Comparison of ENCODE assay signal across 8 cellular contexts in genomic region chr1:51616903-51617708, GRCh38. TPM values are rescaled to one million over a fixed set of nuclear protein-coding genes. Genes with fewer than 3 reads are reported as not detected.
DNase-seq lines count a peak whose midpoint lies in the region; ATAC-seq and TF ChIP-seq lines count a peak whose summit lies in the region.

Gene OSBPL9, plus strand, starts transcription at chr1:51617092. Its CDS starts 19 bp downstream, at chr1:51617111.

- H3K27me3 Mint-ChIP-seq in activated naive CD8-positive, alpha-beta T cell: no peaks in the 10 kb centered on the region
- peaks cover 8% of the 10 kb centered on the region for H3K27me3 Mint-ChIP-seq in glutamatergic neuron (ENCODE audit: unreplicated experiment)

- 1% methylated on average over 45 of the region's 45 CpGs for WGBS in ovary, 3 donors
- WGBS in thymus: under 1% methylated on average over 45 of the region's 45 CpGs

- peaks cover 4% of the 10 kb centered on the region for H3K36me3 Mint-ChIP-seq in activated naive CD8-positive, alpha-beta T cell
- no peaks in the 10 kb centered on the region for H3K36me3 Mint-ChIP-seq in glutamatergic neuron (ENCODE audit: unreplicated experiment)

- peaks cover 7% of the 10 kb centered on the region for H3K4me1 ChIP-seq in ovary (ENCODE audit: insufficient read depth)
- peaks cover 3% of the 10 kb centered on the region for H3K4me1 ChIP-seq in thymus (ENCODE audit: control insufficient read depth, insufficient read depth, low read length)

- H3K36me3 ChIP-seq in ovary (no peaks in the 10 kb centered on the region), thymus (ENCODE audit: control insufficient read depth, insufficient read depth) (no peaks in the 10 kb centered on the region)

- peak; percentile 94 for DNase-seq in NCI-H1105 treated with DMSO at 0.1 percent for 48 hours (lab: John Stamatoyannopoulos, UW)
- DNase-seq in SKM-1 treated with dmso at 0.1 percent for 144 hours (lab: John Stamatoyannopoulos, UW; ENCODE audit: unreplicated experiment): peak; percentile 84
- peak; percentile 87 for DNase-seq in glutamatergic neuron
- DNase-seq in ovary: peak; percentile 91 to 93 (median 91)

- H3K27ac ChIP-seq in ovary (peak within 1 kb of the TSS; percentile 89 to 90), thymus (ENCODE audit: low read depth) (peak within 1 kb of the TSS; percentile 89)

- no peaks in the 10 kb centered on the region for H3K9me3 Mint-ChIP-seq in activated naive CD8-positive, alpha-beta T cell (ENCODE audit: low read depth)
- peaks cover 2% of the 10 kb centered on the region for H3K9me3 Mint-ChIP-seq in glutamatergic neuron (ENCODE audit: unreplicated experiment)

- H3K4me3 ChIP-seq in GM08714 (ENCODE audit: low read length) (peak within 1 kb of the TSS; percentile 78), ovary (peak within 1 kb of the TSS; percentile 85), thymus (ENCODE audit: low read length) (peak within 1 kb of the TSS; percentile 99)

- no peaks in the 10 kb centered on the region for H3K27me3 ChIP-seq in ovary
- H3K27me3 ChIP-seq in thymus (ENCODE audit: control insufficient read depth, insufficient read depth): no peaks in the 10 kb centered on the region

- peak; percentile 81 for ATAC-seq in HG02623 (IDR thresholded peaks at IDR 0.05; ENCODE audit: unreplicated experiment)

- no peaks in the 10 kb centered on the region for H3K9me3 ChIP-seq in ovary
- H3K9me3 ChIP-seq in thymus (ENCODE audit: control insufficient read depth): no peaks in the 10 kb centered on the region

- TF ChIP-seq POLR2A in ovary (IDR thresholded peaks at IDR 0.05): peak; percentile 92

- H3K4me1 Mint-ChIP-seq in activated naive CD8-positive, alpha-beta T cell (ENCODE audit: low read depth): peaks cover 42% of the 10 kb centered on the region
- peaks cover 4% of the 10 kb centered on the region for H3K4me1 Mint-ChIP-seq in glutamatergic neuron (ENCODE audit: low read depth, unreplicated experiment)

- H3K4me3 Mint-ChIP-seq in activated naive CD8-positive, alpha-beta T cell: peak within 1 kb of the TSS; percentile 100
- H3K4me3 Mint-ChIP-seq in glutamatergic neuron (ENCODE audit: unreplicated experiment): peak within 1 kb of the TSS; percentile 93

- TF ChIP-seq CTCF in glutamatergic neuron (IDR thresholded peaks at IDR 0.05; ENCODE audit: partially characterized antibody, unreplicated experiment) (no peak), ovary (IDR thresholded peaks at IDR 0.05) (no peak)

- no peak for TF ChIP-seq EP300 in ovary (IDR thresholded peaks at IDR 0.05)

- H3K27ac Mint-ChIP-seq in activated naive CD8-positive, alpha-beta T cell: peak within 1 kb of the TSS; percentile 98
- H3K27ac Mint-ChIP-seq in glutamatergic neuron (ENCODE audit: unreplicated experiment): peak within 1 kb of the TSS; percentile 98

- intact Hi-C loops in ovary (cut with DNase I): loop anchor here in 1 of 4 donors (5.0 to 10.0 kb wide), 2 partner anchors 148 to 260 kb away; partner anchors contain the start of gene NRDC

RNA-seq across cellular contexts. Expression of gene OSBPL9, which starts in this region (rescaled TPM):
- total RNA-seq in glutamatergic neuron (ENCODE audit: unreplicated experiment) (84.6 TPM), ovary (10 to 100 TPM; 53.1 to 92.4 (median 72.6) TPM)
- polyA plus RNA-seq in ovary (10 to 100 TPM; 65.3 to 73.1 TPM), thymus (58.1 TPM)

Comparison
In these comparisons a context has a peak if more than half of its experiments do, and no peak if none do; other contexts are left out.
1. Peak in every context shown above with its lines: DNase-seq, ATAC-seq, H3K4me3 ChIP-seq and H3K27ac ChIP-seq.